Comparison of ENCODE assay signal across 14 cellular contexts in genomic region chr21:25934130-25934529, GRCh38.
DNase-seq lines count a peak whose midpoint lies in the region; ATAC-seq and TF ChIP-seq lines count a peak whose summit lies in the region.
"Had no signal": no experiment of that assay in that cellular context is flagged by ENCODE, and none has a peak within 500 bp of the region (broad histone marks: within the 10 kb centered on the region; RNA-seq: fewer than 3 reads in every experiment).

No MANE protein-coding gene starts in this region.

- H3K36me3 ChIP-seq in stomach, result no peaks in the 10 kb centered on the region

- H3K4me3 ChIP-seq in fibroblast of pulmonary artery (replicated peaks; ENCODE audit: low read depth, low read length), result no peak overlapping the region
- H3K4me3 ChIP-seq in stomach, result no peak overlapping the region

- intact Hi-C loops in stomach (cut with DNase I; ENCODE audit: low total_unique reads), result no loop called here

- H3K27ac Mint-ChIP-seq in activated naive CD8-positive, alpha-beta T cell treated with anti-CD3 and anti-CD28 coated beads, Interleukin-2, amount 10 ng/mL, durations not matched to agents 7 days and 5 days, result peak overlapping the region; percentile 15
- H3K27ac Mint-ChIP-seq in activated naive CD8-positive, alpha-beta T cell treated with anti-CD3 and anti-CD28 coated beads for 36 hours, result no peak overlapping the region
- H3K27ac Mint-ChIP-seq: CD4-positive, alpha-beta T cell had no signal

- H3K27me3 ChIP-seq in stomach, result no peaks in the 10 kb centered on the region

- WGBS in stomach, 5 donors, result 32 to 59% (median 52%) methylated on average over 6 of the region's 6 CpGs

- POLR2A ChIA-PET in activated naive CD8-positive, alpha-beta T cell treated with anti-CD3 and anti-CD28 coated beads, Interleukin-2, amount 10 ng/mL, durations not matched to agents 7 days and 5 days (lab: Charles Lee), result no interaction called here

- TF ChIP-seq EP300 in stomach (IDR thresholded peaks at IDR 0.05), result no peak

- H3K4me3 Mint-ChIP-seq in activated naive CD8-positive, alpha-beta T cell treated with anti-CD3 and anti-CD28 coated beads, Interleukin-2, amount 10 ng/mL, durations not matched to agents 7 days and 5 days, result no peak overlapping the region
- H3K4me3 Mint-ChIP-seq in activated naive CD8-positive, alpha-beta T cell treated with anti-CD3 and anti-CD28 coated beads for 36 hours, result no peak overlapping the region
- H3K4me3 Mint-ChIP-seq: activated T-cell treated with anti-CD3 and anti-CD28 coated beads, Interleukin-2, amount 50 U/mL, for 4 hours; CD4-positive, alpha-beta T cell had no signal

- no peak for DNase-seq in activated naive CD8-positive, alpha-beta T cell treated with anti-CD3 and anti-CD28 coated beads, Interleukin-2, amount 10 ng/mL, durations not matched to agents 7 days and 5 days
- no peak for DNase-seq in activated naive CD8-positive, alpha-beta T cell treated with anti-CD3 and anti-CD28 coated beads for 36 hours
- DNase-seq in amniotic epithelial cell (ENCODE audit: low read depth) (peak; percentile 92), fibroblast of pulmonary artery (ENCODE audit: low read depth) (peak; percentile 60), stomach (peak; percentile 31), NCI-H1694 (lab: John Stamatoyannopoulos, UW) (no peak)
- DNase-seq: activated CD4-positive, alpha-beta T cell treated with anti-CD3 and anti-CD28 coated beads for 4 hours; activated T-cell treated with anti-CD3 and anti-CD28 coated beads, Interleukin-2, amount 50 U/mL, for 4 hours; CD4-positive, alpha-beta T cell; effector CD8-positive, alpha-beta T cell; NCI-H2171; SHP77 treated with DMSO at 0.1 percent for 48 hours had no signal

- no peaks in the 10 kb centered on the region for H3K9me3 Mint-ChIP-seq in activated naive CD8-positive, alpha-beta T cell treated with anti-CD3 and anti-CD28 coated beads, Interleukin-2, amount 10 ng/mL, durations not matched to agents 7 days and 5 days
- no peaks in the 10 kb centered on the region for H3K9me3 Mint-ChIP-seq in activated naive CD8-positive, alpha-beta T cell treated with anti-CD3 and anti-CD28 coated beads for 36 hours
- H3K9me3 Mint-ChIP-seq: activated T-cell treated with anti-CD3 and anti-CD28 coated beads, Interleukin-2, amount 50 U/mL, for 4 hours; CD4-positive, alpha-beta T cell had no signal

- ATAC-seq in activated naive CD8-positive, alpha-beta T cell treated with anti-CD3 and anti-CD28 coated beads, Interleukin-2, amount 10 ng/mL, durations not matched to agents 7 days and 5 days (ENCODE audit: low read depth), result no peak
- no peak for ATAC-seq in GM19455 (IDR thresholded peaks at IDR 0.05; ENCODE audit: unreplicated experiment)
- ATAC-seq in HG03571 (IDR thresholded peaks at IDR 0.05; ENCODE audit: unreplicated experiment), result no peak
- ATAC-seq: activated T-cell treated with anti-CD3 and anti-CD28 coated beads, Interleukin-2, amount 50 U/mL, for 4 hours had no signal

- H3K36me3 Mint-ChIP-seq in activated naive CD8-positive, alpha-beta T cell treated with anti-CD3 and anti-CD28 coated beads, Interleukin-2, amount 10 ng/mL, durations not matched to agents 7 days and 5 days, result peaks cover 3% of the 10 kb centered on the region
- no peaks in the 10 kb centered on the region for H3K36me3 Mint-ChIP-seq in activated naive CD8-positive, alpha-beta T cell treated with anti-CD3 and anti-CD28 coated beads for 36 hours

- H3K4me1 Mint-ChIP-seq in activated naive CD8-positive, alpha-beta T cell treated with anti-CD3 and anti-CD28 coated beads, Interleukin-2, amount 10 ng/mL, durations not matched to agents 7 days and 5 days, result peaks cover 9% of the 10 kb centered on the region
- no peaks in the 10 kb centered on the region for H3K4me1 Mint-ChIP-seq in activated naive CD8-positive, alpha-beta T cell treated with anti-CD3 and anti-CD28 coated beads for 36 hours

- TF ChIP-seq POLR2A in stomach (IDR thresholded peaks at IDR 0.05), result no peak

- H3K27me3 Mint-ChIP-seq in activated naive CD8-positive, alpha-beta T cell treated with anti-CD3 and anti-CD28 coated beads, Interleukin-2, amount 10 ng/mL, durations not matched to agents 7 days and 5 days, result no peaks in the 10 kb centered on the region
- no peaks in the 10 kb centered on the region for H3K27me3 Mint-ChIP-seq in activated naive CD8-positive, alpha-beta T cell treated with anti-CD3 and anti-CD28 coated beads for 36 hours
- H3K27me3 Mint-ChIP-seq: CD4-positive, alpha-beta T cell had no signal

- no peaks in the 10 kb centered on the region for H3K9me3 ChIP-seq in stomach

- TF ChIP-seq CTCF in fibroblast of pulmonary artery (IDR thresholded peaks at IDR 0.05; ENCODE audit: low read length, missing control alignments), result no peak
- TF ChIP-seq CTCF in stomach (IDR thresholded peaks at IDR 0.05), result no peak

- peaks cover 27 to 69% (median 38%) of the 10 kb centered on the region in 4 donors for H3K4me1 ChIP-seq in stomach

- peak overlapping the region; percentile 48 to 85 (median 74) for H3K27ac ChIP-seq in stomach

Comparison
In these comparisons a context has a peak if more than half of its experiments do, and no peak if none do; other contexts are left out.
1. DNase-seq: peak in amniotic epithelial cell (single experiment), fibroblast of pulmonary artery (single experiment) and stomach (single experiment); none in activated naive CD8-positive, alpha-beta T cell treated with anti-CD3 and anti-CD28 coated beads, Interleukin-2, amount 10 ng/mL, durations not matched to agents 7 days and 5 days (single experiment), activated naive CD8-positive, alpha-beta T cell treated with anti-CD3 and anti-CD28 coated beads for 36 hours (single experiment) and NCI-H1694 (single experiment).